In genomic region chr2:204321910-204322765, GRCh38 we compare ENCODE assay signal across 13 cellular contexts.
DNase-seq lines count a peak whose midpoint lies in the region; ATAC-seq and TF ChIP-seq lines count a peak whose summit lies in the region.
"Had no signal": no experiment of that assay in that cellular context is flagged by ENCODE, and none has a peak within 500 bp of the region (broad histone marks: within the 10 kb centered on the region; RNA-seq: fewer than 3 reads in every experiment).

No MANE protein-coding gene starts in this region.

- no peaks in the 10 kb centered on the region for H3K27me3 ChIP-seq in A673 (replicated peaks; ENCODE audit: insufficient read depth, low read depth, low read length, poor library complexity)
- no peaks in the 10 kb centered on the region for H3K27me3 ChIP-seq in smooth muscle cell (ENCODE audit: low read depth)
- H3K27me3 ChIP-seq: transverse colon had no signal

- H3K9ac ChIP-seq in smooth muscle cell (ENCODE audit: low read depth) = no peak overlapping the region

- DNase-seq in A673 (ENCODE audit: low spot score) (peak; percentile 48), NCI-H226 (peak; percentile 34), epithelial cell of prostate (ENCODE audit: low read depth, low spot score) (peak; percentile 37), mucosa of descending colon (no peak), NCI-H2029 (lab: John Stamatoyannopoulos, UW) (no peak), smooth muscle cell (lab: John Stamatoyannopoulos, UW; ENCODE audit: unreplicated experiment) (no peak)
- DNase-seq in activated CD4-positive, alpha-beta T cell treated with anti-CD3 and anti-CD28 coated beads for 1 hour = no peak
- DNase-seq: head of caudate nucleus; naive B cell; NCI-H345; stimulated activated CD4-positive, alpha-beta T cell treated with anti-CD3 and anti-CD28 coated beads, Interleukin-4, amount 100 ng/mL, for 4 hours; transverse colon had no signal

- intact Hi-C loops in A673 (cut with micrococcal nuclease; ENCODE audit: unreplicated experiment) = loop anchor here (10.0 kb wide), 6 partner anchors 217 to 1563 kb away; partner anchors contain the start of gene PARD3B
- intact Hi-C loops in mucosa of descending colon (cut with DNase I, micrococcal nuclease) = loop anchor here (5.0 to 10.0 kb wide), 3 partner anchors 370 to 1353 kb away; no protein-coding TSS in a partner anchor

- H4K20me1 ChIP-seq in smooth muscle cell (ENCODE audit: low read depth) = no peaks in the 10 kb centered on the region

- H3K27ac ChIP-seq in A673 (ENCODE audit: low read depth, low read length, poor library complexity, severe bottlenecking) = no peak overlapping the region
- peak overlapping the region; percentile 65 for H3K27ac ChIP-seq in epithelial cell of prostate
- H3K27ac ChIP-seq in smooth muscle cell (ENCODE audit: low read depth) = no peak overlapping the region
- H3K27ac ChIP-seq: transverse colon had no signal

- CTCF ChIA-PET in A673 (lab: Charles Lee) = no interaction called here

- H3K9me3 ChIP-seq in A673 (ENCODE audit: low read depth, low read length, poor library complexity, severe bottlenecking) (no peaks in the 10 kb centered on the region), mucosa of descending colon (no peaks in the 10 kb centered on the region), smooth muscle cell (replicated peaks; ENCODE audit: low read depth) (no peaks in the 10 kb centered on the region)
- H3K9me3 ChIP-seq: transverse colon had no signal

- H3K4me2 ChIP-seq in smooth muscle cell = no peak overlapping the region

- no peak overlapping the region for H2AFZ ChIP-seq in smooth muscle cell (ENCODE audit: low read depth)

- WGBS in smooth muscle cell (ENCODE audit: low lambda C conversion rate) = 87% methylated on average over 10 of the region's 10 CpGs

- H3K4me1 ChIP-seq in A673 (ENCODE audit: insufficient read depth, low read length, poor library complexity, severe bottlenecking) (peaks cover 5% of the 10 kb centered on the region), mucosa of descending colon (ENCODE audit: low read depth) (no peaks in the 10 kb centered on the region), smooth muscle cell (ENCODE audit: low read depth) (no peaks in the 10 kb centered on the region)

- POLR2A ChIA-PET in A673 (lab: Charles Lee; ENCODE audit: low non-redundant PET) = interaction anchor here (0.7 kb wide), 1 partner anchor 185 kb away, joined by 6 read pairs; no protein-coding TSS in a partner anchor

- ATAC-seq in mucosa of descending colon (peak; percentile 65), GM21367 (IDR thresholded peaks at IDR 0.05; ENCODE audit: unreplicated experiment) (no peak)

- no peaks in the 10 kb centered on the region for H3F3A ChIP-seq in smooth muscle cell (ENCODE audit: low read depth)

- H3K36me3 ChIP-seq in A673 (ENCODE audit: insufficient read depth, low read length, poor library complexity, severe bottlenecking) = no peaks in the 10 kb centered on the region
- no peaks in the 10 kb centered on the region for H3K36me3 ChIP-seq in mucosa of descending colon (ENCODE audit: low read depth)
- H3K36me3 ChIP-seq in smooth muscle cell (ENCODE audit: low read depth) = no peaks in the 10 kb centered on the region
- H3K36me3 ChIP-seq: transverse colon had no signal

- no TSS peak for BruUV-seq in A673 (replicated peaks; lab: Mats Ljungman, UMichigan)

- no peaks in the 10 kb centered on the region for H3K79me2 ChIP-seq in smooth muscle cell (ENCODE audit: low read depth)

- TF ChIP-seq CTCF in A673 (conservative IDR thresholded peaks at IDR 0.05; ENCODE audit: low read depth, low read length) (no peak), mucosa of descending colon (IDR thresholded peaks at IDR 0.05) (no peak), smooth muscle cell (IDR thresholded peaks at IDR 0.05; ENCODE audit: borderline replicate concordance, insufficient read depth, poor library complexity, severe bottlenecking) (no peak)

- H3K4me3 ChIP-seq in A673 (ENCODE audit: low read depth, low read length, poor library complexity, severe bottlenecking) (no peak overlapping the region), mucosa of descending colon (no peak overlapping the region), smooth muscle cell (no peak overlapping the region)
- H3K4me3 ChIP-seq: transverse colon had no signal

Comparison
In these comparisons a context has a peak if more than half of its experiments do, and no peak if none do; other contexts are left out.
1. DNase-seq: peak in A673 (single experiment), NCI-H226 (single experiment) and epithelial cell of prostate (single experiment); none in mucosa of descending colon (0 of 3), NCI-H2029 (single experiment), smooth muscle cell (single experiment) and activated CD4-positive, alpha-beta T cell treated with anti-CD3 and anti-CD28 coated beads for 1 hour (single experiment).